Comparison of ENCODE assay signal across 13 cellular contexts in genomic region chr20:63060057-63060991, GRCh38. TPM values are rescaled to one million over a fixed set of nuclear protein-coding genes. Genes with fewer than 3 reads are reported as not detected.
DNase-seq lines count a peak whose midpoint lies in the region; ATAC-seq and TF ChIP-seq lines count a peak whose summit lies in the region.
"Had no signal": no experiment of that assay in that cellular context is flagged by ENCODE, and none has a peak within 500 bp of the region (broad histone marks: within the 10 kb centered on the region; RNA-seq: fewer than 3 reads in every experiment).

No MANE protein-coding gene starts in this region.

- H3K27ac Mint-ChIP-seq in Calu3 (ENCODE audit: unreplicated experiment) = no peak overlapping the region
- H3K27ac Mint-ChIP-seq: activated naive CD4-positive, alpha-beta T cell treated with anti-CD3 and anti-CD28 coated beads, Interleukin-2, amount 50 U/mL, for 72 hours; stimulated activated naive CD8-positive, alpha-beta T cell treated with anti-CD3 and anti-CD28 coated beads, Interleukin-15, Interleukin-2, amounts not matched to agents 100 ng/mL and 50 ng/mL, for 24 hours had no signal

- H3K4me1 Mint-ChIP-seq in Calu3 (ENCODE audit: low read depth, unreplicated experiment) = no peaks in the 10 kb centered on the region

- H3K27me3 Mint-ChIP-seq in Calu3 (ENCODE audit: unreplicated experiment) = peaks cover 41% of the 10 kb centered on the region

- H3K4me3 ChIP-seq in A673 (ENCODE audit: low read depth, low read length, poor library complexity, severe bottlenecking) (no peak overlapping the region), SJCRH30 (no peak overlapping the region)
- H3K4me3 ChIP-seq: heart left ventricle, PC-9, psoas muscle had no signal

- H3K27ac ChIP-seq in A673 (ENCODE audit: low read depth, low read length, poor library complexity, severe bottlenecking) (no peak overlapping the region), SJCRH30 (no peak overlapping the region)
- H3K27ac ChIP-seq: heart left ventricle, PC-9, psoas muscle had no signal

- no peaks in the 10 kb centered on the region for H3K36me3 ChIP-seq in A673 (ENCODE audit: insufficient read depth, low read length, poor library complexity, severe bottlenecking)
- no peaks in the 10 kb centered on the region for H3K36me3 ChIP-seq in SJCRH30
- H3K36me3 ChIP-seq: heart left ventricle had no signal

- TF ChIP-seq CTCF in A673 (conservative IDR thresholded peaks at IDR 0.05; ENCODE audit: low read depth, low read length) (no peak), Calu3 (IDR thresholded peaks at IDR 0.05; ENCODE audit: unreplicated experiment) (no peak)

- ATAC-seq in HG02588 (IDR thresholded peaks at IDR 0.05; ENCODE audit: unreplicated experiment) = no peak
- ATAC-seq: activated naive CD4-positive, alpha-beta T cell treated with anti-CD3 and anti-CD28 coated beads, Interleukin-2, amount 50 U/mL, for 72 hours; psoas muscle had no signal

- H3K9me3 ChIP-seq in A673 (ENCODE audit: low read depth, low read length, poor library complexity, severe bottlenecking) = no peaks in the 10 kb centered on the region
- H3K9me3 ChIP-seq in SJCRH30 (replicated peaks) = peaks cover 6% of the 10 kb centered on the region
- H3K9me3 ChIP-seq: heart left ventricle, psoas muscle had no signal

- H3K4me3 Mint-ChIP-seq in Calu3 (ENCODE audit: low read depth, unreplicated experiment) = no peak overlapping the region
- H3K4me3 Mint-ChIP-seq: stimulated activated naive CD8-positive, alpha-beta T cell treated with anti-CD3 and anti-CD28 coated beads, Interleukin-15, Interleukin-2, amounts not matched to agents 100 ng/mL and 50 ng/mL, for 24 hours had no signal

- CTCF ChIA-PET in A673 (lab: Charles Lee) (interaction anchor here (0.6 kb wide), 1 partner anchor 12 kb away, joined by 7 read pairs; no protein-coding TSS in a partner anchor), Calu3 (lab: Charles Lee) (no interaction called here)

- DNase-seq in A673 (ENCODE audit: low spot score) (peak; percentile 41), GM04503 (ENCODE audit: low read depth) (peak; percentile 26), SJCRH30 (peak; percentile 93), hepatic stellate cell (ENCODE audit: low spot score) (peak; percentile 87), T1000 (lab: John Stamatoyannopoulos, UW) (no peak), Calu3 (no peak)
- DNase-seq in activated CD4-positive, alpha-beta T cell treated with anti-CD3 and anti-CD28 coated beads for 4 hours = no peak
- DNase-seq: PC-9 had no signal

- H3K36me3 Mint-ChIP-seq in Calu3 (ENCODE audit: insufficient read depth, unreplicated experiment) = no peaks in the 10 kb centered on the region
- H3K36me3 Mint-ChIP-seq: activated naive CD4-positive, alpha-beta T cell treated with anti-CD3 and anti-CD28 coated beads, Interleukin-2, amount 50 U/mL, for 72 hours had no signal

- intact Hi-C loops in A673 (cut with micrococcal nuclease; ENCODE audit: unreplicated experiment) (no loop called here), Calu3 (cut with micrococcal nuclease; ENCODE audit: unreplicated experiment) (no loop called here)

- H3K4me1 ChIP-seq in A673 (ENCODE audit: insufficient read depth, low read length, poor library complexity, severe bottlenecking) (no peaks in the 10 kb centered on the region), SJCRH30 (peaks cover 7% of the 10 kb centered on the region)

- H3K9me3 Mint-ChIP-seq in Calu3 (ENCODE audit: low read depth, unreplicated experiment) = peaks cover 12% of the 10 kb centered on the region
- H3K9me3 Mint-ChIP-seq: stimulated activated naive CD8-positive, alpha-beta T cell treated with anti-CD3 and anti-CD28 coated beads, Interleukin-15, Interleukin-2, amounts not matched to agents 100 ng/mL and 50 ng/mL, for 24 hours had no signal

- POLR2A ChIA-PET in A673 (lab: Charles Lee; ENCODE audit: low non-redundant PET) = no interaction called here

- H3K27me3 ChIP-seq in A673 (replicated peaks; ENCODE audit: insufficient read depth, low read depth, low read length, poor library complexity) (peaks cover 26% of the 10 kb centered on the region), SJCRH30 (peaks cover 20% of the 10 kb centered on the region)

- no TSS peak for BruUV-seq in A673 (replicated peaks; lab: Mats Ljungman, UMichigan)
- no TSS peak for BruUV-seq in Calu3 (replicated peaks; lab: Mats Ljungman, UMichigan)

RNA-seq across cellular contexts. Expression of gene BHLHE23, which starts 53.6 kb away (rescaled TPM):
- not detected in 2 replicates for total RNA-seq in A673 (2021)
- total RNA-seq in SJCRH30 (2014; rRNA removed; shearing (Covaris generic)) = not detected in 2 replicates
- not detected in 2 replicates for total RNA-seq in Calu3 (2022)
- total RNA-seq: activated naive CD4-positive, alpha-beta T cell treated with anti-CD3 and anti-CD28 coated beads, Interleukin-2, amount 50 U/mL, for 72 hours; heart left ventricle; PC-9; psoas muscle had no signal

Comparison
In these comparisons a context has a peak if more than half of its experiments do, and no peak if none do; other contexts are left out.
1. DNase-seq: peak in A673 (single experiment), GM04503 (single experiment), SJCRH30 (2 of 2) and hepatic stellate cell (single experiment); none in T1000 (single experiment), Calu3 (single experiment) and activated CD4-positive, alpha-beta T cell treated with anti-CD3 and anti-CD28 coated beads for 4 hours (0 of 2).